8 cellular contexts compared by ENCODE assay signal in genomic region chr17:28951991-28952975, GRCh38. TPM values are rescaled to one million over a fixed set of nuclear protein-coding genes. Genes with fewer than 3 reads are reported as not detected.
DNase-seq lines count a peak whose midpoint lies in the region; ATAC-seq, FAIRE-seq and TF ChIP-seq lines count a peak whose summit lies in the region.

No MANE protein-coding gene starts in this region.

- H3K4me1 Mint-ChIP-seq in nephron progenitor cell = peaks cover 17% of the 10 kb centered on the region

- FAIRE-seq in G401.6 (lab: Jason Lieb, UNC) = peak; percentile 99

- peaks cover 15% of the 10 kb centered on the region for H3K4me1 ChIP-seq in HAP-1

- H3K36me3 Mint-ChIP-seq in nephron progenitor cell (ENCODE audit: low read depth) = peaks cover 9% of the 10 kb centered on the region

- H3K27me3 ChIP-seq in HAP-1 (ENCODE audit: low read depth) = no peaks in the 10 kb centered on the region
- H3K27me3 ChIP-seq in MG63 = no peaks in the 10 kb centered on the region

- no peak for TF ChIP-seq CTCF in fibroblast of villous mesenchyme (IDR thresholded peaks at IDR 0.05; ENCODE audit: insufficient read depth, low read depth, low read length)
- no peak for TF ChIP-seq CTCF in nephron progenitor cell (IDR thresholded peaks at IDR 0.05)

- no peaks in the 10 kb centered on the region for H3K9me3 Mint-ChIP-seq in nephron progenitor cell

- no peaks in the 10 kb centered on the region for H3K27me3 Mint-ChIP-seq in nephron progenitor cell (ENCODE audit: low read depth, poor library complexity)

- no peak overlapping the region for H3K27ac Mint-ChIP-seq in nephron progenitor cell

- ATAC-seq in stimulated activated naive CD8-positive, alpha-beta T cell treated with anti-CD3 and anti-CD28 coated beads, Interleukin-15, Interleukin-2, amounts not matched to agents 100 U/mL and 50 U/mL, for 24 hours = peak; percentile 80

- no peak overlapping the region for H3K4me3 Mint-ChIP-seq in nephron progenitor cell

- H3K9me3 ChIP-seq in HAP-1 (no peaks in the 10 kb centered on the region), MG63 (no peaks in the 10 kb centered on the region)

- TF ChIP-seq POLR2A in Raji (IDR thresholded peaks at IDR 0.05; ENCODE audit: insufficient read depth, low read depth, low read length) = peak; percentile 53

- H3K36me3 ChIP-seq in HAP-1 (replicated peaks) (peaks cover 14% of the 10 kb centered on the region; the same call in 1 of the 2 replicates), MG63 (peaks cover 14% of the 10 kb centered on the region)

- DNase-seq in HAP-1 (ENCODE audit: low spot score in 2 of 2) (peak; percentile 97 to 99), MG63 (peak; percentile 98), fibroblast of villous mesenchyme (ENCODE audit: low read depth) (peak; percentile 99), nephron progenitor cell (peak; percentile 91)
- DNase-seq in activated effector memory CD4-positive, alpha-beta T cell treated with anti-CD3 and anti-CD28 coated beads, Interleukin-2, amount 50 U/mL, for 16 hours = peak; percentile 98
- DNase-seq in stimulated activated naive CD8-positive, alpha-beta T cell treated with anti-CD3 and anti-CD28 coated beads, Interleukin-15, Interleukin-2, amounts not matched to agents 100 U/mL and 50 U/mL, for 24 hours = peak; percentile 92

- H3K4me3 ChIP-seq in HAP-1 = peak overlapping the region; percentile 35
- peak overlapping the region; percentile 75 for H3K4me3 ChIP-seq in MG63
- peak overlapping the region; percentile 72 for H3K4me3 ChIP-seq in fibroblast of villous mesenchyme (ENCODE audit: low read depth, low read length)

- in situ Hi-C loops in HAP-1 (cut with MboI; ENCODE audit: low sequenced_read_pairs) = no loop called here

RNA-seq across cellular contexts. Expression of gene PHF12, which starts 1.0 kb away (rescaled TPM):
- total RNA-seq in MG63 (2014; rRNA removed; shearing (Covaris generic); ENCODE audit: low replicate concordance) = 4.8 and 8.4 TPM in 2 replicates
- total RNA-seq in fibroblast of villous mesenchyme = 22.5 and 23.2 TPM in 2 replicates

RNA-seq across cellular contexts. Expression of gene DHRS13, which starts 49.4 kb away (rescaled TPM):
- total RNA-seq in MG63 (2014; rRNA removed; shearing (Covaris generic); ENCODE audit: low replicate concordance) = 10.3 and 12.0 TPM in 2 replicates
- total RNA-seq in fibroblast of villous mesenchyme = 2.6 and 3.5 TPM in 2 replicates

RNA-seq across cellular contexts. Expression of gene SEZ6, which starts 53.5 kb away (rescaled TPM):
- total RNA-seq in MG63 (2014; rRNA removed; shearing (Covaris generic); ENCODE audit: low replicate concordance) = not detected in 2 replicates
- total RNA-seq in fibroblast of villous mesenchyme = not detected in 2 replicates

RNA-seq across cellular contexts. Expression of gene FLOT2, which starts 54.8 kb away (rescaled TPM):
- total RNA-seq in MG63 (2014; rRNA removed; shearing (Covaris generic); ENCODE audit: low replicate concordance) = 72.9 and 85.2 TPM in 2 replicates
- total RNA-seq in fibroblast of villous mesenchyme = 39.6 and 43.6 TPM in 2 replicates

Comparison
In these comparisons a context has a peak if more than half of its experiments do, and no peak if none do; other contexts are left out.
1. Peak in every context shown above with its lines: DNase-seq, ATAC-seq and H3K4me3 ChIP-seq.